ENCODE assay signal across 8 cellular contexts in genomic region chr11:64743591-64744543, GRCh38. TPM values are rescaled to one million over a fixed set of nuclear protein-coding genes. Genes with fewer than 3 reads are reported as not detected.
A peak's percentile ranks its signal among the peaks of the same experiment; 100 is the strongest.
DNase-seq lines count a peak whose midpoint lies in the region; ATAC-seq and TF ChIP-seq lines count a peak whose summit lies in the region.

Gene RASGRP2, minus strand, starts transcription at chr11:64744142. Its CDS starts 1,276 bp downstream, at chr11:64742866.

- intact Hi-C loops in activated T-helper 1 cell treated with anti-CD3 and anti-CD28 coated beads, Interleukin-12 subunit alpha, Interleukin-12 subunit beta, Interleukin-2, Interleukin-4 antibody, amounts not matched to agents 30 ng/mL and 10 ng/mL and 1 ng/mL, durations not matched to agents 14 hours and 24 hours and 36 hours (cut with micrococcal nuclease) = loop anchor here (1.0 to 2.0 kb wide), 5 partner anchors 21 to 67 kb away; partner anchors contain the start of genes MAP4K2, MEN1 and NRXN2

- peak within 1 kb of the TSS; percentile 90 for H3K27ac Mint-ChIP-seq in activated T-helper 1 cell treated with anti-CD3 and anti-CD28 coated beads, Interleukin-12 subunit alpha, Interleukin-12 subunit beta, Interleukin-2, Interleukin-4 antibody, amounts not matched to agents 30 ng/mL and 10 ng/mL and 1 ng/mL, durations not matched to agents 14 hours and 24 hours and 36 hours

- peak within 1 kb of the TSS; percentile 74 for H3K27ac ChIP-seq in OCI-LY3 (ENCODE audit: low read length)

- H3K27me3 Mint-ChIP-seq in activated T-helper 1 cell treated with anti-CD3 and anti-CD28 coated beads, Interleukin-12 subunit alpha, Interleukin-12 subunit beta, Interleukin-2, Interleukin-4 antibody, amounts not matched to agents 30 ng/mL and 10 ng/mL and 1 ng/mL, durations not matched to agents 14 hours and 24 hours and 36 hours (ENCODE audit: insufficient read depth) = no peaks in the 10 kb centered on the region

- H3K4me3 ChIP-seq in OCI-LY3 (ENCODE audit: low read length) = peak within 1 kb of the TSS; percentile 84
- peak within 1 kb of the TSS; percentile 25 for H3K4me3 ChIP-seq in fibroblast of the aortic adventitia (ENCODE audit: low read depth, low read length)
- H3K4me3 ChIP-seq in neuron (ENCODE audit: low read length) = peak within 1 kb of the TSS; percentile 36

- no peaks in the 10 kb centered on the region for H3K9me3 Mint-ChIP-seq in activated T-helper 1 cell treated with anti-CD3 and anti-CD28 coated beads, Interleukin-12 subunit alpha, Interleukin-12 subunit beta, Interleukin-2, Interleukin-4 antibody, amounts not matched to agents 30 ng/mL and 10 ng/mL and 1 ng/mL, durations not matched to agents 14 hours and 24 hours and 36 hours

- H3K27me3 ChIP-seq in OCI-LY3 (ENCODE audit: low read depth, low read length) (no peaks in the 10 kb centered on the region), neuron (ENCODE audit: insufficient read depth, low read length) (peaks cover 54% of the 10 kb centered on the region)

- H3K36me3 Mint-ChIP-seq in activated T-helper 1 cell treated with anti-CD3 and anti-CD28 coated beads, Interleukin-12 subunit alpha, Interleukin-12 subunit beta, Interleukin-2, Interleukin-4 antibody, amounts not matched to agents 30 ng/mL and 10 ng/mL and 1 ng/mL, durations not matched to agents 14 hours and 24 hours and 36 hours (ENCODE audit: low read depth) = peaks cover 7% of the 10 kb centered on the region

- H4K20me1 ChIP-seq in OCI-LY3 (ENCODE audit: insufficient read depth, low read length) = no peaks in the 10 kb centered on the region

- ATAC-seq in GM18511 (IDR thresholded peaks at IDR 0.05; ENCODE audit: unreplicated experiment) (peak; percentile 40), HG02840 (IDR thresholded peaks at IDR 0.05; ENCODE audit: low FRiP score, unreplicated experiment) (no peak)

- peak; percentile 80 for DNase-seq in activated T-helper 1 cell treated with anti-CD3 and anti-CD28 coated beads, Interleukin-12 subunit alpha, Interleukin-12 subunit beta, Interleukin-2, Interleukin-4 antibody, amounts not matched to agents 30 ng/mL and 10 ng/mL and 1 ng/mL, durations not matched to agents 14 hours and 24 hours and 36 hours (ENCODE audit: low spot score)
- DNase-seq in fibroblast of the aortic adventitia (ENCODE audit: low read depth) (no peak), COR-L47 (lab: John Stamatoyannopoulos, UW) (no peak)

- peaks cover 27% of the 10 kb centered on the region for H3K4me1 ChIP-seq in OCI-LY3 (ENCODE audit: low read length)
- H3K4me1 ChIP-seq in neuron (ENCODE audit: insufficient read depth, low read length) = peaks cover 19% of the 10 kb centered on the region

- H3K9me3 ChIP-seq in OCI-LY3 (ENCODE audit: insufficient read depth, low read length) (no peaks in the 10 kb centered on the region), neuron (ENCODE audit: low read length) (no peaks in the 10 kb centered on the region)

- no peaks in the 10 kb centered on the region for H3K36me3 ChIP-seq in OCI-LY3 (replicated peaks; ENCODE audit: low read depth, low read length)
- H3K36me3 ChIP-seq in neuron (ENCODE audit: insufficient read depth, low read length) = no peaks in the 10 kb centered on the region

- peak within 1 kb of the TSS; percentile 89 for H3K4me3 Mint-ChIP-seq in activated T-helper 1 cell treated with anti-CD3 and anti-CD28 coated beads, Interleukin-12 subunit alpha, Interleukin-12 subunit beta, Interleukin-2, Interleukin-4 antibody, amounts not matched to agents 30 ng/mL and 10 ng/mL and 1 ng/mL, durations not matched to agents 14 hours and 24 hours and 36 hours

- TF ChIP-seq CTCF in OCI-LY3 (IDR thresholded peaks at IDR 0.05; ENCODE audit: low read depth, low read length) (peak; percentile 90), fibroblast of the aortic adventitia (IDR thresholded peaks at IDR 0.05; ENCODE audit: insufficient read depth, low read length) (peak; percentile 60), subcutaneous adipose tissue (IDR thresholded peaks at IDR 0.05; ENCODE audit: low read depth) (no peak)

- H3K79me2 ChIP-seq in OCI-LY3 (ENCODE audit: low read length) = no peaks in the 10 kb centered on the region

- peaks cover 27% of the 10 kb centered on the region for H3K4me1 Mint-ChIP-seq in activated T-helper 1 cell treated with anti-CD3 and anti-CD28 coated beads, Interleukin-12 subunit alpha, Interleukin-12 subunit beta, Interleukin-2, Interleukin-4 antibody, amounts not matched to agents 30 ng/mL and 10 ng/mL and 1 ng/mL, durations not matched to agents 14 hours and 24 hours and 36 hours (ENCODE audit: low read depth)

- peak within 1 kb of the TSS; percentile 93 for H3K9ac ChIP-seq in OCI-LY3 (ENCODE audit: low read length)

- H2AFZ ChIP-seq in OCI-LY3 (ENCODE audit: low read depth, low read length) (peak within 1 kb of the TSS; percentile 37; the same call in 1 of the 2 replicates), neuron (ENCODE audit: low read depth, low read length) (no peak within 1 kb of the TSS)

- H3K4me2 ChIP-seq in OCI-LY3 (ENCODE audit: low read length) = peak within 1 kb of the TSS; percentile 99

RNA-seq across cellular contexts. Expression of gene RASGRP2, which starts in this region (rescaled TPM):
- 15.8 and 19.5 TPM in 2 replicates for total RNA-seq in activated T-helper 1 cell treated with anti-CD3 and anti-CD28 coated beads, Interleukin-12 subunit alpha, Interleukin-12 subunit beta, Interleukin-2, Interleukin-4 antibody, amounts not matched to agents 30 ng/mL and 10 ng/mL and 1 ng/mL, durations not matched to agents 14 hours and 24 hours and 36 hours
- total RNA-seq in fibroblast of the aortic adventitia (ENCODE audit: low replicate concordance) (0.25 TPM in 1 of 2 replicates, not detected in the other), subcutaneous adipose tissue (10 to 100 TPM in 3 of 4 donors, 1 to 10 TPM in 1; 6.8 to 47.5 (median 14.6) TPM)

Comparison
In these comparisons a context has a peak if more than half of its experiments do, and no peak if none do; other contexts are left out.
1. H3K4me3 ChIP-seq: peak in every context shown above with its lines; median percentile 84 in OCI-LY3; 36 in neuron; 25 in fibroblast of the aortic adventitia.